In genomic region chr19:53394522-53394973, GRCh38 we compare ENCODE assay signal across 8 cellular contexts. TPM values are rescaled to one million over a fixed set of nuclear protein-coding genes. Genes with fewer than 3 reads are reported as not detected.
A peak's percentile ranks its signal among the peaks of the same experiment; 100 is the strongest.
DNase-seq lines count a peak whose midpoint lies in the region; ATAC-seq and TF ChIP-seq lines count a peak whose summit lies in the region.

No MANE protein-coding gene starts in this region.

- in situ Hi-C loops in G401 (cut with HindIII; ENCODE audit: low sequenced_read_pairs): no loop called here

- DNase-seq in NB4 (ENCODE audit: low read depth) (peak; percentile 6), left kidney (ENCODE audit: low read depth, low spot score) (peak; percentile 79), suprapubic skin (ENCODE audit: low spot score in 2 of 2) (peak; percentile 67 to 79), germinal center (ENCODE audit: low spot score) (no peak), G401 (ENCODE audit: low spot score) (no peak)
- DNase-seq in central memory CD8-positive, alpha-beta T cell (ENCODE audit: low spot score in 2 of 2): no peak

- TF ChIP-seq CTCF in NB4 (IDR thresholded peaks at IDR 0.05; ENCODE audit: low read depth, low read length) (no peak), suprapubic skin (IDR thresholded peaks at IDR 0.05) (no peak)

- TF ChIP-seq POLR2A in NB4 (IDR thresholded peaks at IDR 0.05; ENCODE audit: extremely low read depth, insufficient read length) (no peak), suprapubic skin (IDR thresholded peaks at IDR 0.05) (no peak)

- peak overlapping the region; percentile 78 for H3K27ac Mint-ChIP-seq in central memory CD8-positive, alpha-beta T cell (ENCODE audit: low read depth)

- no peaks in the 10 kb centered on the region for H3K27me3 Mint-ChIP-seq in central memory CD8-positive, alpha-beta T cell

- H3K36me3 Mint-ChIP-seq in central memory CD8-positive, alpha-beta T cell (ENCODE audit: insufficient read depth): peaks cover 21% of the 10 kb centered on the region

- no peaks in the 10 kb centered on the region for H3K27me3 ChIP-seq in suprapubic skin

- no peaks in the 10 kb centered on the region for H3K4me1 ChIP-seq in ES-I3 (ENCODE audit: insufficient read depth, low read length)
- H3K4me1 ChIP-seq in suprapubic skin: peaks cover 29% of the 10 kb centered on the region

- WGBS in suprapubic skin: 15% methylated on average over 18 of the region's 18 CpGs

- H3K4me1 Mint-ChIP-seq in central memory CD8-positive, alpha-beta T cell: peaks cover 18% of the 10 kb centered on the region

- peak overlapping the region; percentile 54 for H3K9ac ChIP-seq in ES-I3 (ENCODE audit: low read depth, low read length)

- H3K27ac ChIP-seq in suprapubic skin: peak overlapping the region; percentile 88

- no peaks in the 10 kb centered on the region for H3K9me3 ChIP-seq in ES-I3 (ENCODE audit: control insufficient read depth, insufficient read depth, low read length)
- no peaks in the 10 kb centered on the region for H3K9me3 ChIP-seq in suprapubic skin

- H3K9me3 Mint-ChIP-seq in central memory CD8-positive, alpha-beta T cell: peaks cover 4% of the 10 kb centered on the region

- no peak for ATAC-seq in central memory CD8-positive, alpha-beta T cell (replicated peaks; ENCODE audit: extremely low read depth, poor library complexity, severe bottlenecking)
- no peak for ATAC-seq in HG03097 (IDR thresholded peaks at IDR 0.05; ENCODE audit: low FRiP score, unreplicated experiment)

- no peak for TF ChIP-seq EP300 in suprapubic skin (IDR thresholded peaks at IDR 0.05)

- H3K4me3 ChIP-seq in NB4 (ENCODE audit: low read depth, low read length) (peak overlapping the region; percentile 21), suprapubic skin (peak overlapping the region; percentile 86)

- peak overlapping the region; percentile 82 for H3K4me3 Mint-ChIP-seq in central memory CD8-positive, alpha-beta T cell

- no peaks in the 10 kb centered on the region for H3K36me3 ChIP-seq in ES-I3 (ENCODE audit: insufficient read depth, low read length)
- H3K36me3 ChIP-seq in suprapubic skin: peaks cover 10% of the 10 kb centered on the region

RNA-seq across cellular contexts. Expression of gene ZNF765, which starts 0.4 kb away (rescaled TPM):
- total RNA-seq in suprapubic skin: 10 to 100 TPM in 1 of 4 donors, 1 to 10 TPM in 3; 6.0 to 19.7 (median 7.7) TPM
- total RNA-seq in G401 (2014; rRNA removed; shearing (Covaris generic)): 10.3 and 13.8 TPM in 2 replicates

RNA-seq across cellular contexts. Expression of gene ZNF525, which starts 29.0 kb away (rescaled TPM):
- total RNA-seq in suprapubic skin: 10 to 100 TPM in 3 of 4 donors, 1 to 10 TPM in 1; 6.4 to 48.2 (median 16.0) TPM
- total RNA-seq in G401 (2014; rRNA removed; shearing (Covaris generic)): 11.9 and 23.0 TPM in 2 replicates

RNA-seq across cellular contexts. Expression of gene ZNF761, which starts 37.2 kb away (rescaled TPM):
- total RNA-seq in suprapubic skin: 10 to 100 TPM in 2 of 4 donors, 1 to 10 TPM in 2; 6.4 to 16.1 (median 9.6) TPM
- 10.3 and 17.7 TPM in 2 replicates for total RNA-seq in G401 (2014; rRNA removed; shearing (Covaris generic))

Comparison
In these comparisons a context has a peak if more than half of its experiments do, and no peak if none do; other contexts are left out.
1. DNase-seq: peak in NB4 (single experiment), left kidney (single experiment) and suprapubic skin (2 of 2); none in central memory CD8-positive, alpha-beta T cell (0 of 2), germinal center (single experiment) and G401 (single experiment).